ENCODE assay signal across 8 cellular contexts in the genomic region with DNA sequence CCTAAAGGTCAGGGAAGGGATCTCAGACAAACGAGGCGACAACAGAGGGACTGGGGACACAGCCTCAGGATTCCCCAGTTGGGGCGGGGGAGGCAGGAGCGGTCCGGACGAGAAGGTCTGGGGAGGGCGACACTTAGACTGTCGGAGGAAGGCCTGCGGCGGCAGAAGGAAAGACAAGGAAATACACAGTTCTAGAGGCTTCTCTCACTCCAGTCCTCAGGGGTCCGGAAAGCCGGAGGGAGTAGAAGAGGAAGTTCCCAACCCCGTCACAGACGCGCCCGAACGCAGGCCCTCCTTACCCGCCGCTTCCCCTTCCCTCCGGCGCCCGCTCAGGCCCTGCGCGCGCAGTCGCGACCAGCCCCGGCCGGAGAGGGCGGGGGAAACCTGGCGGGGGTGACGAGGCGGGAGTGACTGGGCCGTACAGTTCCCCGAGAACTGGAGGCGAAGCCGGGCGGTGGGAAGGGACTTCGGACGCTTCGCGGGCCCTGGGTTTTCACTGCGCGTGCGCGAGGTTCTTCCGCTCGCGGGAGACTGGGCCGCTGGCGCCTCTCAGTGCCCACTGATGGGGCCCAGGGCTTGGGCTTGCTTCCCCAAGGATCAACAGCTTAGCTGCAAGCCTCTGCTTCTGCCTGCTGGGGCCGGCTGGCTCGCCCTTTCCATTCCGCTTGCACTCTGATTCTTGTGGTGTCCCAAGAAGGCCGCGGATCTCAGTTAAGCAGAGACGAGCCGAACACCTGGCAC. TPM values are rescaled to one million over a fixed set of nuclear protein-coding genes. Genes with fewer than 3 reads are reported as not detected.
DNase-seq lines count a peak whose midpoint lies in the region; ATAC-seq and TF ChIP-seq lines count a peak whose summit lies in the region.

Gene IPP, minus strand, starts transcription at position 356 of the 741 bp plus-strand sequence. CDS start 4,242 bp downstream, outside the sequence.

- WGBS in SK-N-SH (ENCODE audit: low lambda C conversion rate): 6% methylated on average over 22 of the region's 58 CpGs
- 0% methylated on average over 27 to 44 of the region's 58 CpGs for WGBS in testis, 2 donors

- peak; percentile 92 for ATAC-seq in HG02571 (IDR thresholded peaks at IDR 0.05; ENCODE audit: unreplicated experiment)

- H3K79me2 ChIP-seq in SK-N-SH (ENCODE audit: insufficient read depth): peaks cover 23% of the 10 kb centered on the region

- H3K9me2 ChIP-seq in SK-N-SH: no peaks in the 10 kb centered on the region

- H3K4me3 ChIP-seq in SK-N-SH (ENCODE audit: low read depth in 2 of 2, low read length in 1 of 2) (peak within 1 kb of the TSS; percentile 67 to 88), testis (peak within 1 kb of the TSS; percentile 84 to 87)

- CTCF ChIA-PET in GM10248 (lab: Yijun Ruan, JAX): interaction anchor here (0.6 to 1.1 kb wide), 2 partner anchors 13 to 73 kb away, joined by 4 read pairs; no protein-coding TSS in a partner anchor
- CTCF ChIA-PET in SK-N-SH (lab: Yijun Ruan, JAX): no interaction called here

- H3K27ac ChIP-seq in SK-N-SH (ENCODE audit: low read depth in 2 of 2, low read length in 1 of 2): peak within 1 kb of the TSS; percentile 93 to 96
- peak within 1 kb of the TSS; percentile 97 to 98 for H3K27ac ChIP-seq in testis

- H3F3A ChIP-seq in SK-N-SH (replicated peaks; ENCODE audit: insufficient read depth): peaks cover 5% of the 10 kb centered on the region

- no peak for TF ChIP-seq EP300 in SK-N-SH (IDR thresholded peaks at IDR 0.05; ENCODE audit: borderline replicate concordance in 1 of 2, low read depth in 1 of 2, low read length in 1 of 2)

- peak; percentile 59 for TF ChIP-seq RAD21 in SK-N-SH (IDR thresholded peaks at IDR 0.05; ENCODE audit: low read length)

- peaks cover 0 to 4% of the 10 kb centered on the region in 2 experiments; a peak in 2 of 4 replicates for H3K4me1 ChIP-seq in SK-N-SH (ENCODE audit: control insufficient read depth in 1 of 2, insufficient read depth in 2 of 2, low read depth in 1 of 2, low read length in 1 of 2)
- no peaks in the 10 kb centered on the region for H3K4me1 ChIP-seq in testis

- H3K9me3 ChIP-seq in SK-N-SH: no peaks in the 10 kb centered on the region
- no peaks in the 10 kb centered on the region for H3K9me3 ChIP-seq in testis

- peak; percentile 50 for TF ChIP-seq POLR2A in testis (IDR thresholded peaks at IDR 0.05)

- peak within 1 kb of the TSS; percentile 99 for H2AFZ ChIP-seq in SK-N-SH (ENCODE audit: low read depth)

- DNase-seq in GM10248 (ENCODE audit: extremely low spot score) (peak; percentile 99), NCI-H1048 (lab: John Stamatoyannopoulos, UW) (peak; percentile 92), SK-N-SH (peak; percentile 99), globus pallidus (ENCODE audit: low spot score) (peak; percentile 96), occipital lobe (lab: John Stamatoyannopoulos, UW) (peak; percentile 91), testis (peak; percentile 95)
- DNase-seq in activated naive CD4-positive, alpha-beta T cell treated with anti-CD3 and anti-CD28 coated beads, Interleukin-2, amount 50 U/mL, for 16 hours: peak; percentile 92

- H3K27me3 ChIP-seq in SK-N-SH (ENCODE audit: insufficient read depth) (no peaks in the 10 kb centered on the region), testis (no peaks in the 10 kb centered on the region)

- H3K4me2 ChIP-seq in SK-N-SH: peak within 1 kb of the TSS; percentile 93

- intact Hi-C loops in testis (cut with DNase I; ENCODE audit: low total_unique reads): no loop called here

- no peaks in the 10 kb centered on the region for H4K20me1 ChIP-seq in SK-N-SH (ENCODE audit: insufficient read depth)

- POLR2A ChIA-PET in GM10248 (lab: Yijun Ruan, JAX): interaction anchor here (0.6 kb wide), 1 partner anchor 263 kb away, joined by 3 read pairs; no protein-coding TSS in a partner anchor
- POLR2A ChIA-PET in SK-N-SH (lab: Yijun Ruan, JAX): interaction anchor here (0.6 to 1.0 kb wide), 3 partner anchors 15 to 54 kb away, joined by 3 read pairs; no protein-coding TSS in a partner anchor

- TF ChIP-seq CTCF in GM10248 (IDR thresholded peaks at IDR 0.05; ENCODE audit: control extremely low read depth, extremely low read depth, low read depth, missing control alignments) (peak; percentile 74), SK-N-SH (IDR thresholded peaks at IDR 0.05) (no peak; the same call in 1 of the 2 replicates), testis (IDR thresholded peaks at IDR 0.05) (no peak)

- H3K9ac ChIP-seq in SK-N-SH: peak within 1 kb of the TSS; percentile 98

- peaks cover 0 to 4% of the 10 kb centered on the region in 2 experiments for H3K36me3 ChIP-seq in SK-N-SH (replicated peaks in 1 of 2; ENCODE audit: control insufficient read depth in 1 of 2, insufficient read depth in 2 of 2, low read length in 1 of 2)
- no peaks in the 10 kb centered on the region for H3K36me3 ChIP-seq in testis (ENCODE audit: low read depth, missing control alignments)

TF ChIP-seq in SK-N-SH, 30 proteins besides CTCF, POLR2A, EP300 and RAD21 (continues in another document):
- TF ChIP-seq, protein P1, sequence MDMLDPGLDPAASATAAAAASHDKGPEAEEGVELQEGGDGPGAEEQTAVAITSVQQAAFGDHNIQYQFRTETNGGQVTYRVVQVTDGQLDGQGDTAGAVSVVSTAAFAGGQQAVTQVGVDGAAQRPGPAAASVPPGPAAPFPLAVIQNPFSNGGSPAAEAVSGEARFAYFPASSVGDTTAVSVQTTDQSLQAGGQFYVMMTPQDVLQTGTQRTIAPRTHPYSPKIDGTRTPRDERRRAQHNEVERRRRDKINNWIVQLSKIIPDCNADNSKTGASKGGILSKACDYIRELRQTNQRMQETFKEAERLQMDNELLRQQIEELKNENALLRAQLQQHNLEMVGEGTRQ (IDR thresholded peaks at IDR 0.05; ENCODE audit: borderline replicate concordance, low read depth, low read length): no peak
- TF ChIP-seq FOSL2 (IDR thresholded peaks at IDR 0.05; ENCODE audit: borderline replicate concordance, low read depth) (no peak), YY1 (IDR thresholded peaks at IDR 0.05; ENCODE audit: low read depth) (no peak), SMC3 (IDR thresholded peaks at IDR 0.05; ENCODE audit: low read depth, low read length) (peak; percentile 22), PBX3 (IDR thresholded peaks at IDR 0.05) (peak; percentile 14; the same call in 1 of the 2 replicates), EZH2phosphoT487 (IDR thresholded peaks at IDR 0.05; ENCODE audit: borderline replicate concordance, low read depth) (no peak), RFX5 (IDR thresholded peaks at IDR 0.05; ENCODE audit: low read length) (peak; percentile 33), ZBTB33 (IDR thresholded peaks at IDR 0.05; ENCODE audit: borderline replicate concordance, low read depth) (peak; percentile 88), FOXJ3 (CRISPR knock-in tag; IDR thresholded peaks at IDR 0.05) (no peak)
- TF ChIP-seq, protein P2, sequence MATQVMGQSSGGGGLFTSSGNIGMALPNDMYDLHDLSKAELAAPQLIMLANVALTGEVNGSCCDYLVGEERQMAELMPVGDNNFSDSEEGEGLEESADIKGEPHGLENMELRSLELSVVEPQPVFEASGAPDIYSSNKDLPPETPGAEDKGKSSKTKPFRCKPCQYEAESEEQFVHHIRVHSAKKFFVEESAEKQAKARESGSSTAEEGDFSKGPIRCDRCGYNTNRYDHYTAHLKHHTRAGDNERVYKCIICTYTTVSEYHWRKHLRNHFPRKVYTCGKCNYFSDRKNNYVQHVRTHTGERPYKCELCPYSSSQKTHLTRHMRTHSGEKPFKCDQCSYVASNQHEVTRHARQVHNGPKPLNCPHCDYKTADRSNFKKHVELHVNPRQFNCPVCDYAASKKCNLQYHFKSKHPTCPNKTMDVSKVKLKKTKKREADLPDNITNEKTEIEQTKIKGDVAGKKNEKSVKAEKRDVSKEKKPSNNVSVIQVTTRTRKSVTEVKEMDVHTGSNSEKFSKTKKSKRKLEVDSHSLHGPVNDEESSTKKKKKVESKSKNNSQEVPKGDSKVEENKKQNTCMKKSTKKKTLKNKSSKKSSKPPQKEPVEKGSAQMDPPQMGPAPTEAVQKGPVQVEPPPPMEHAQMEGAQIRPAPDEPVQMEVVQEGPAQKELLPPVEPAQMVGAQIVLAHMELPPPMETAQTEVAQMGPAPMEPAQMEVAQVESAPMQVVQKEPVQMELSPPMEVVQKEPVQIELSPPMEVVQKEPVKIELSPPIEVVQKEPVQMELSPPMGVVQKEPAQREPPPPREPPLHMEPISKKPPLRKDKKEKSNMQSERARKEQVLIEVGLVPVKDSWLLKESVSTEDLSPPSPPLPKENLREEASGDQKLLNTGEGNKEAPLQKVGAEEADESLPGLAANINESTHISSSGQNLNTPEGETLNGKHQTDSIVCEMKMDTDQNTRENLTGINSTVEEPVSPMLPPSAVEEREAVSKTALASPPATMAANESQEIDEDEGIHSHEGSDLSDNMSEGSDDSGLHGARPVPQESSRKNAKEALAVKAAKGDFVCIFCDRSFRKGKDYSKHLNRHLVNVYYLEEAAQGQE (IDR thresholded peaks at IDR 0.05; ENCODE audit: low read depth, low read length): no peak

RNA-seq across cellular contexts. Expression of gene IPP, which starts in this region (rescaled TPM):
- polyA plus RNA-seq in SK-N-SH (2012; rRNA removed) (3.2 and 4.7 TPM in 2 replicates), testis (ENCODE audit: insufficient read depth, low read depth, low replicate concordance) (26.3 TPM)
- 5.0 and 5.8 TPM in 2 replicates for polyA plus RNA-seq in SK-N-SH (2012; cell fraction: cytosol; rRNA removed)
- 1.9 and 3.4 TPM in 2 replicates for polyA plus RNA-seq in SK-N-SH (2012; cell fraction: nucleus; rRNA removed)
- total RNA-seq in occipital lobe (14.7 TPM), testis (10 to 100 TPM; 12.5 to 20.5 TPM)

Comparison
In these comparisons a context has a peak if more than half of its experiments do, and no peak if none do; other contexts are left out.
1. Peak in every context shown above with its lines: DNase-seq, ATAC-seq, H3K4me3 ChIP-seq and H3K27ac ChIP-seq.